9 cellular contexts compared by ENCODE assay signal in genomic region chr4:185011408-185011807, GRCh38. TPM values are rescaled to one million over a fixed set of nuclear protein-coding genes. Genes with fewer than 3 reads are reported as not detected.
DNase-seq lines count a peak whose midpoint lies in the region; ATAC-seq, FAIRE-seq and TF ChIP-seq lines count a peak whose summit lies in the region.
"Had no signal": no experiment of that assay in that cellular context is flagged by ENCODE, and none has a peak within 500 bp of the region (broad histone marks: within the 10 kb centered on the region; RNA-seq: fewer than 3 reads in every experiment).

No MANE protein-coding gene starts in this region.

- H3K4me1 ChIP-seq in A549 (no peaks in the 10 kb centered on the region), PC-9 (replicated peaks; ENCODE audit: insufficient read depth) (no peaks in the 10 kb centered on the region)

- DNase-seq in A549 (ENCODE audit: low read depth in 1 of 2, low spot score in 1 of 2) (no peak), GM06990 (ENCODE audit: extremely low read depth, insufficient read length) (no peak), PC-9 (peak in 1 of 2 experiments; percentile 51), fibroblast of the aortic adventitia (ENCODE audit: low read depth) (no peak), NCI-H524 treated with DMSO at 0.1 percent for 48 hours (lab: John Stamatoyannopoulos, UW) (no peak)
- no peak for DNase-seq in activated naive CD4-positive, alpha-beta T cell treated with anti-CD3 and anti-CD28 coated beads, Interleukin-2, amount 50 U/mL, for 16 hours

- H3F3A ChIP-seq in PC-9 (ENCODE audit: insufficient read depth, low read depth) = no peaks in the 10 kb centered on the region

- no TSS peak for BruUV-seq in PC-9 (replicated peaks; lab: Mats Ljungman, UMichigan)

- peak; percentile 17; the same call in 1 of the 3 replicates for TF ChIP-seq CTCF in A549 (IDR thresholded peaks at IDR 0.05)
- peak; percentile 67 for TF ChIP-seq CTCF in GM06990 (IDR thresholded peaks at IDR 0.05; ENCODE audit: insufficient read depth, low read length, poor library complexity, severe bottlenecking)
- TF ChIP-seq CTCF in PC-9 (conservative IDR thresholded peaks at IDR 0.05) = peak; percentile 68
- peak; percentile 47 for TF ChIP-seq CTCF in fibroblast of the aortic adventitia (IDR thresholded peaks at IDR 0.05; ENCODE audit: insufficient read depth, low read length)

- no peak for TF ChIP-seq EP300 in A549 (IDR thresholded peaks at IDR 0.05)

- POLR2A ChIA-PET in A549 (lab: Yijun Ruan, JAX) (no interaction called here), PC-9 (lab: Charles Lee; ENCODE audit: unreplicated experiment) (no interaction called here)

- FAIRE-seq in A549 (lab: Jason Lieb, UNC) = no peak

- H3K27me3 ChIP-seq in GM06990 (replicated peaks; ENCODE audit: control insufficient read depth, insufficient read depth, low read length) = peaks cover 3% of the 10 kb centered on the region
- no peaks in the 10 kb centered on the region for H3K27me3 ChIP-seq in PC-9 (ENCODE audit: insufficient read depth, low read depth)

- CTCF ChIA-PET in A549 (lab: Yijun Ruan, JAX) = interaction anchor here (1.0 to 2.1 kb wide), 6 partner anchors 26 to 266 kb away, joined by 3 to 6 read pairs (median 4); no protein-coding TSS in a partner anchor
- CTCF ChIA-PET in PC-9 (lab: Charles Lee) = interaction anchor here (0.5 kb wide), 1 partner anchor 24 kb away, joined by 3 read pairs; no protein-coding TSS in a partner anchor

- H3K27ac ChIP-seq in A549 (no peak overlapping the region), PC-9 (no peak overlapping the region)
- H3K27ac ChIP-seq: thoracic aorta had no signal

- H3K79me2 ChIP-seq in PC-9 (ENCODE audit: low read depth) = no peaks in the 10 kb centered on the region

- no peaks in the 10 kb centered on the region for H4K20me1 ChIP-seq in PC-9 (ENCODE audit: insufficient read depth)

- H3K36me3 ChIP-seq in GM06990 (ENCODE audit: control insufficient read depth, insufficient read depth, low read length) = no peaks in the 10 kb centered on the region
- H3K36me3 ChIP-seq in PC-9 (ENCODE audit: low read depth) = no peaks in the 10 kb centered on the region
- H3K36me3 ChIP-seq: thoracic aorta had no signal

- WGBS in A549 (ENCODE audit: missing lambda C conversion rate) = 8% methylated on average over 8 of the region's 8 CpGs

- H3K9me3 ChIP-seq in A549 (no peaks in the 10 kb centered on the region), PC-9 (ENCODE audit: insufficient read depth, low read depth) (no peaks in the 10 kb centered on the region)
- H3K9me3 ChIP-seq: thoracic aorta had no signal

- H3K4me3 ChIP-seq in A549 = no peak overlapping the region
- no peak overlapping the region for H3K4me3 ChIP-seq in GM06990 (replicated peaks; ENCODE audit: low read depth, low read length)
- H3K4me3 ChIP-seq in PC-9 = no peak overlapping the region
- no peak overlapping the region for H3K4me3 ChIP-seq in fibroblast of the aortic adventitia (ENCODE audit: low read depth, low read length)
- H3K4me3 ChIP-seq: thoracic aorta had no signal

- H3K9me2 ChIP-seq in PC-9 (ENCODE audit: insufficient read depth) = no peaks in the 10 kb centered on the region

- TF ChIP-seq POLR2A in A549 (IDR thresholded peaks at IDR 0.05; ENCODE audit: low read length) = no peak

- no peak for TF ChIP-seq RAD21 in A549 (conservative IDR thresholded peaks at IDR 0.05 in 1 of 2, IDR thresholded peaks at IDR 0.05 in 1 of 2)

- ATAC-seq in A549 (peak; percentile 80 to 89), GM21390 (IDR thresholded peaks at IDR 0.05; ENCODE audit: unreplicated experiment) (no peak), HG03457 (IDR thresholded peaks at IDR 0.05; ENCODE audit: unreplicated experiment) (no peak)

- H3K4me2 ChIP-seq in A549 = no peak overlapping the region
- no peak overlapping the region for H3K4me2 ChIP-seq in PC-9

- intact Hi-C loops in PC-9 (cut with micrococcal nuclease; ENCODE audit: unreplicated experiment) = no loop called here

- no peak overlapping the region for H2AFZ ChIP-seq in PC-9

TF ChIP-seq in A549, 52 proteins besides CTCF, POLR2A, EP300 and RAD21:
- TF ChIP-seq PHF8 (IDR thresholded peaks at IDR 0.05; ENCODE audit: borderline replicate concordance, low read depth) (no peak), MAZ (IDR thresholded peaks at IDR 0.05; ENCODE audit: borderline replicate concordance, low read depth, low read length) (no peak), RARB (CRISPR knock-in tag; IDR thresholded peaks at IDR 0.05) (no peak), HES2 (IDR thresholded peaks at IDR 0.05) (no peak), USF2 (IDR thresholded peaks at IDR 0.05) (no peak), ATOH8 (CRISPR knock-in tag; IDR thresholded peaks at IDR 0.05; ENCODE audit: low read depth) (no peak), NFE2L2 (conservative IDR thresholded peaks at IDR 0.05; ENCODE audit: low read length) (no peak), HDAC2 (IDR thresholded peaks at IDR 0.05) (no peak), HMGXB4 (CRISPR knock-in tag; IDR thresholded peaks at IDR 0.05; ENCODE audit: borderline replicate concordance) (no peak), SMC3 (IDR thresholded peaks at IDR 0.05) (no peak), MAFK (IDR thresholded peaks at IDR 0.05; ENCODE audit: partially characterized antibody) (no peak), JUNB (IDR thresholded peaks at IDR 0.05) (no peak), ZFP36 (IDR thresholded peaks at IDR 0.05; ENCODE audit: borderline replicate concordance, partially characterized antibody) (no peak)
TF ChIP-seq in A549: peak in this region for 0.

RNA-seq across cellular contexts. Expression of gene HELT, which starts 6.9 kb away (rescaled TPM):
- not detected in 2 replicates for polyA plus RNA-seq in A549 (2011; rRNA removed)
- polyA plus RNA-seq in A549 (2012; cell fraction: cytosol; rRNA removed) = not detected in 2 replicates
- not detected in 2 replicates for polyA plus RNA-seq in A549 (2012; cell fraction: nucleus; rRNA removed)
- not detected in 3 replicates for polyA plus RNA-seq in A549 (2017; fragmentation: RNase III; extraction: RNeasy Plus Mini Kit Qiagen cat#74134 plus additional on column Dnase treatment)
- polyA minus RNA-seq in A549 (2011; rRNA and poly(A)+ RNA removed) = not detected in 2 replicates
- total RNA-seq in PC-9 (2021) = not detected in 2 replicates
- not detected in 2 replicates for total RNA-seq in fibroblast of the aortic adventitia (ENCODE audit: low replicate concordance)
- total RNA-seq: thoracic aorta had no signal

Comparison
In these comparisons a context has a peak if more than half of its experiments do, and no peak if none do; other contexts are left out.
1. ATAC-seq: peak in A549 (2 of 2); none in GM21390 (single experiment) and HG03457 (single experiment).
2. CTCF ChIP-seq: peak in every context shown above with its lines; median percentile 68 in PC-9; 67 in GM06990; 47 in fibroblast of the aortic adventitia; 17 in A549.